In the genomic region with DNA sequence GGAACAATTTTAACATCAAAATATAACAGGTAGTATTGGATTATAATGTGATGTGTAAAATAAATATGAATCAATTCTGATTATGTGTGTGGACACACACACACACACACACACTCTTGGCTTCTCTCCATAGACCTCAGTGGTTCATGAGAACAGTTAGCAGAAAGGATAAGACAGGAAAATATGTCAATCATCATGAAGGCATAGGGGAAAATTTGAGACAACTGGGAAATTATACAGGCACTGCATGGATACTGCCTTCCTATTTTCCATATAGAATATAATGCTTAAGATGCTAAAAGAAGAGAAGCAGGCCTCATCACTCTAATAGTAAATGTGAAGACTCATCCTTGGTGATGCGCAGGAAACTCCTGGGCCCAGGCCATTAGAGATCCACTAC, we compare ENCODE assay signal across 6 cellular contexts.
"Had no signal": no experiment of that assay in that cellular context is flagged by ENCODE, and none has a peak within 500 bp of the region (broad histone marks: within the 10 kb centered on the region; RNA-seq: fewer than 3 reads in every experiment).

No MANE protein-coding gene starts in this region.

- DNase-seq: IMR-90, KBM-7 had no signal

- H3K4me3 Mint-ChIP-seq: IgD-negative memory B cell had no signal

- H3K4me3 ChIP-seq: K562 had no signal

- FAIRE-seq: HepG2, K562 had no signal

- H3K4me1 Mint-ChIP-seq: IgD-negative memory B cell had no signal

- H3K27ac ChIP-seq: HL-60 had no signal

- H3K36me3 Mint-ChIP-seq: IgD-negative memory B cell had no signal

- H3K27me3 Mint-ChIP-seq: IgD-negative memory B cell had no signal
